ENCODE assay signal across 17 cellular contexts in genomic region chr20:52031206-52031573, GRCh38.
A peak's percentile ranks its signal among the peaks of the same experiment; 100 is the strongest.
DNase-seq lines count a peak whose midpoint lies in the region; ATAC-seq and TF ChIP-seq lines count a peak whose summit lies in the region.
"Had no signal": no experiment of that assay in that cellular context is flagged by ENCODE, and none has a peak within 500 bp of the region (broad histone marks: within the 10 kb centered on the region; RNA-seq: fewer than 3 reads in every experiment).

No MANE protein-coding gene starts in this region.

- H3K4me2 ChIP-seq in hepatocyte: peak overlapping the region; percentile 58

- DNase-seq in activated T-cell treated with anti-CD3 and anti-CD28 coated beads, Interleukin-2, amount 50 U/mL, for 24 hours: no peak
- DNase-seq in activated T-cell treated with anti-CD3 and anti-CD28 coated beads, Interleukin-2, amount 50 U/mL, for 1 hour: no peak
- no peak for DNase-seq in SK-N-MC (ENCODE audit: low read depth, low spot score)
- DNase-seq in hepatocyte (ENCODE audit: low spot score): no peak
- DNase-seq in type B pancreatic cell (ENCODE audit: extremely low spot score, unreplicated experiment): no peak
- no peak for DNase-seq in COLO668 (lab: John Stamatoyannopoulos, UW; ENCODE audit: unreplicated experiment)
- DNase-seq in D341Med (ENCODE audit: low spot score): no peak
- DNase-seq: activated naive CD8-positive, alpha-beta T cell treated with anti-CD3 and anti-CD28 coated beads, Interleukin-2, amount 10 ng/mL, durations not matched to agents 7 days and 5 days; BE2C; NCI-H1417; NCI-H526; Peyer's patch; stimulated activated CD4-positive, alpha-beta T cell treated with anti-CD3 and anti-CD28 coated beads, Interleukin-12 subunit alpha, Interleukin-12 subunit beta, amount 100 ng/mL, for 4 hours had no signal

- H3K27ac ChIP-seq in SK-N-MC (peak overlapping the region; percentile 88), hepatocyte (peak overlapping the region; percentile 88)

- peaks cover 21% of the 10 kb centered on the region for H3K4me1 Mint-ChIP-seq in activated T-cell treated with anti-CD3 and anti-CD28 coated beads, Interleukin-2, amount 50 U/mL, for 24 hours (ENCODE audit: low read depth)
- H3K4me1 Mint-ChIP-seq in type B pancreatic cell (ENCODE audit: unreplicated experiment): peaks cover 21% of the 10 kb centered on the region

- H3K79me2 ChIP-seq in hepatocyte: no peaks in the 10 kb centered on the region

- no peak overlapping the region for H2AFZ ChIP-seq in hepatocyte

- no peak overlapping the region for H3K4me3 Mint-ChIP-seq in activated T-cell treated with anti-CD3 and anti-CD28 coated beads, Interleukin-2, amount 50 U/mL, for 24 hours
- H3K4me3 Mint-ChIP-seq in type B pancreatic cell: peak overlapping the region; percentile 4

- TF ChIP-seq CTCF in hepatocyte (IDR thresholded peaks at IDR 0.05; ENCODE audit: poor library complexity): no peak
- TF ChIP-seq CTCF in type B pancreatic cell (conservative IDR thresholded peaks at IDR 0.05): no peak

- H3K27me3 Mint-ChIP-seq in activated T-cell treated with anti-CD3 and anti-CD28 coated beads, Interleukin-2, amount 50 U/mL, for 24 hours: no peaks in the 10 kb centered on the region
- H3K27me3 Mint-ChIP-seq in type B pancreatic cell: no peaks in the 10 kb centered on the region
- H3K27me3 Mint-ChIP-seq: activated naive CD8-positive, alpha-beta T cell treated with anti-CD3 and anti-CD28 coated beads, Interleukin-2, amount 10 ng/mL, durations not matched to agents 7 days and 5 days had no signal

- H3K9me2 ChIP-seq in hepatocyte (replicated peaks; ENCODE audit: insufficient read depth): no peaks in the 10 kb centered on the region

- no peaks in the 10 kb centered on the region for H3K36me3 Mint-ChIP-seq in activated T-cell treated with anti-CD3 and anti-CD28 coated beads, Interleukin-2, amount 50 U/mL, for 24 hours (ENCODE audit: low read depth)
- H3K36me3 Mint-ChIP-seq in type B pancreatic cell: no peaks in the 10 kb centered on the region
- H3K36me3 Mint-ChIP-seq: activated naive CD8-positive, alpha-beta T cell treated with anti-CD3 and anti-CD28 coated beads, Interleukin-2, amount 10 ng/mL, durations not matched to agents 7 days and 5 days had no signal

- H3K9me3 ChIP-seq in SK-N-MC (ENCODE audit: low read depth, low read length) (no peaks in the 10 kb centered on the region), hepatocyte (ENCODE audit: low read depth) (no peaks in the 10 kb centered on the region)
- H3K9me3 ChIP-seq: BE2C, ovary, Peyer's patch had no signal

- no peaks in the 10 kb centered on the region for H4K20me1 ChIP-seq in hepatocyte (ENCODE audit: insufficient read depth, poor library complexity, severe bottlenecking)

- no peaks in the 10 kb centered on the region for H3K27me3 ChIP-seq in hepatocyte
- H3K27me3 ChIP-seq: BE2C, ovary, Peyer's patch had no signal

- H3K27ac Mint-ChIP-seq in activated T-cell treated with anti-CD3 and anti-CD28 coated beads, Interleukin-2, amount 50 U/mL, for 24 hours: peak overlapping the region; percentile 44
- H3K27ac Mint-ChIP-seq in type B pancreatic cell: peak overlapping the region; percentile 47
- H3K27ac Mint-ChIP-seq: activated naive CD8-positive, alpha-beta T cell treated with anti-CD3 and anti-CD28 coated beads, Interleukin-2, amount 10 ng/mL, durations not matched to agents 7 days and 5 days had no signal

- H3K9me3 Mint-ChIP-seq in activated T-cell treated with anti-CD3 and anti-CD28 coated beads, Interleukin-2, amount 50 U/mL, for 24 hours: no peaks in the 10 kb centered on the region
- no peaks in the 10 kb centered on the region for H3K9me3 Mint-ChIP-seq in type B pancreatic cell
- H3K9me3 Mint-ChIP-seq: activated naive CD8-positive, alpha-beta T cell treated with anti-CD3 and anti-CD28 coated beads, Interleukin-2, amount 10 ng/mL, durations not matched to agents 7 days and 5 days had no signal

- no peak for ATAC-seq in HG03457 (IDR thresholded peaks at IDR 0.05; ENCODE audit: unreplicated experiment)
- ATAC-seq: GM12878, K562 had no signal

- H3K4me1 ChIP-seq in hepatocyte (ENCODE audit: insufficient read depth): peaks cover 29% of the 10 kb centered on the region
- H3K4me1 ChIP-seq: BE2C had no signal

- WGBS in hepatocyte (ENCODE audit: low lambda C conversion rate, missing lambda C conversion rate): 29% methylated on average over 2 of the region's 2 CpGs

- H3K36me3 ChIP-seq in SK-N-MC (ENCODE audit: insufficient read depth, low read length) (no peaks in the 10 kb centered on the region), hepatocyte (replicated peaks; ENCODE audit: insufficient read depth, low read depth) (no peaks in the 10 kb centered on the region)
- H3K36me3 ChIP-seq: BE2C, ovary, Peyer's patch had no signal

- H3K9ac ChIP-seq in SK-N-MC (ENCODE audit: insufficient read length): no peak overlapping the region

- H3K4me3 ChIP-seq in SK-N-MC: peak overlapping the region; percentile 65
- no peak overlapping the region for H3K4me3 ChIP-seq in hepatocyte
- H3K4me3 ChIP-seq: GM12878, K562, ovary had no signal
